ENCODE assay signal across 32 cellular contexts in the genomic region with DNA sequence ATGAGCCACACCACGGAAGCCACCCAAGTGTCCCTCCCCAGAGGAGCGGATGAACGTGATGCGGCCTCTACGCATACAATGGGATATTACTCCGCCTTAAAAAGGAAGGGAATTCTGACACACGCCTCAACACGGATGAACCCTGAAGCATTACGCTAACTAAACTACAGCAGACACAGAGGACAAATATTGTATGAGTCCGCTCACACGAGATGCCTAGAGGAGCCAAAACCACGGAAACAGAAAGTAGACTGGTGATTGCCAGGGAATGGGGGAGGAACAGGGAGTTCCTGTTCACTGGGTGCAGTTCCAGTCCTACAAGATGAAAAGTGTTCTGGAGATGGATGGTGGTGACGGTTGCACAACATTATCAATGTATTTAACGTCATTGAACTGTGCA. TPM values are rescaled to one million over a fixed set of nuclear protein-coding genes. Genes with fewer than 3 reads are reported as not detected.
A peak's percentile ranks its signal among the peaks of the same experiment; 100 is the strongest.
DNase-seq lines count a peak whose midpoint lies in the region; ATAC-seq and TF ChIP-seq lines count a peak whose summit lies in the region.
"Had no signal": no experiment of that assay in that cellular context is flagged by ENCODE, and none has a peak within 500 bp of the region (broad histone marks: within the 10 kb centered on the region; RNA-seq: fewer than 3 reads in every experiment).

No MANE protein-coding gene starts in this region.

- H3K4me3 ChIP-seq in AG10803 (ENCODE audit: low read length) (peak overlapping the region; percentile 40), prostate gland (no peak overlapping the region), heart left ventricle (no peak overlapping the region)
- H3K4me3 ChIP-seq: ascending aorta, gastrocnemius medialis, sigmoid colon had no signal

- H3K27ac ChIP-seq in foreskin keratinocyte = peak overlapping the region; percentile 77
- H3K27ac ChIP-seq in prostate gland = peak overlapping the region in 1 of 2 donors; percentile 11
- no peak overlapping the region for H3K27ac ChIP-seq in heart left ventricle
- H3K27ac ChIP-seq: ascending aorta, gastrocnemius medialis, neutrophil, sigmoid colon had no signal

- H3K36me3 ChIP-seq in prostate gland = no peaks in the 10 kb centered on the region
- H3K36me3 ChIP-seq in heart left ventricle = no peaks in the 10 kb centered on the region
- H3K36me3 ChIP-seq: ascending aorta, BE2C, gastrocnemius medialis, neutrophil, sigmoid colon had no signal

- no peak for TF ChIP-seq CTCF in AG10803 (conservative IDR thresholded peaks at IDR 0.05; ENCODE audit: low read length)
- TF ChIP-seq CTCF in foreskin keratinocyte (conservative IDR thresholded peaks at IDR 0.05) = no peak
- no peak for TF ChIP-seq CTCF in prostate gland (IDR thresholded peaks at IDR 0.05)
- no peak for TF ChIP-seq CTCF in heart left ventricle (IDR thresholded peaks at IDR 0.05)

- peaks cover 13% of the 10 kb centered on the region for H3K4me1 ChIP-seq in foreskin keratinocyte
- H3K4me1 ChIP-seq in prostate gland (replicated peaks) = no peaks in the 10 kb centered on the region
- H3K4me1 ChIP-seq in heart left ventricle = peaks cover 0 to 3% (median 0%) of the 10 kb centered on the region in 12 donors
- H3K4me1 ChIP-seq: ascending aorta, BE2C, sigmoid colon had no signal

- H3K9me3 ChIP-seq in prostate gland (no peaks in the 10 kb centered on the region), heart left ventricle (no peaks in the 10 kb centered on the region)
- H3K9me3 ChIP-seq: ascending aorta, BE2C, gastrocnemius medialis, neutrophil, sigmoid colon, SK-N-SH had no signal

- TF ChIP-seq POLR2A in prostate gland (IDR thresholded peaks at IDR 0.05) (no peak), heart left ventricle (IDR thresholded peaks at IDR 0.05) (no peak)

- intact Hi-C loops in prostate gland (cut with DNase I) = no loop called here
- intact Hi-C loops in heart left ventricle (cut with DNase I) = no loop called here

- H3K27me3 ChIP-seq in foreskin keratinocyte = no peaks in the 10 kb centered on the region
- no peaks in the 10 kb centered on the region for H3K27me3 ChIP-seq in prostate gland (replicated peaks; ENCODE audit: insufficient read depth)
- no peaks in the 10 kb centered on the region for H3K27me3 ChIP-seq in heart left ventricle
- H3K27me3 ChIP-seq: ascending aorta, BE2C, gastrocnemius medialis, neutrophil, sigmoid colon had no signal

- peak; percentile 41 for ATAC-seq in foreskin keratinocyte
- ATAC-seq in heart left ventricle = no peak
- ATAC-seq: activated CD4-positive, CD25-positive, alpha-beta regulatory T cell treated with anti-CD3 and anti-CD28 coated beads, Interleukin-2, amount 50 U/mL, for 24 hours; esophagus mucosa; gastrocnemius medialis; left colon had no signal

- peak; percentile 75 for DNase-seq in AG10803 (ENCODE audit: low read depth)
- peak; percentile 33 for DNase-seq in RPMI7951 (ENCODE audit: low read depth)
- DNase-seq in foreskin keratinocyte = peak; percentile 23 to 78
- peak; percentile 62 for DNase-seq in prostate gland (ENCODE audit: low spot score)
- no peak for DNase-seq in heart left ventricle
- no peak for DNase-seq in T1000 (lab: John Stamatoyannopoulos, UW)
- no peak for DNase-seq in hepatic stellate cell (ENCODE audit: low spot score)
- no peak for DNase-seq in SHP77 treated with DMSO at 0.1 percent for 48 hours (lab: John Stamatoyannopoulos, UW)
- DNase-seq: activated CD4-positive, alpha-beta T cell treated with anti-CD3 and anti-CD28 coated beads, Interleukin-2, amount 50 U/mL, for 4 hours; activated gamma-delta T cell treated with Interleukin-2 at 50 U/mL for 16 hours; activated T-cell treated with anti-CD3 and anti-CD28 coated beads, Interleukin-2, amount 50 U/mL, for 48 hours; BE2C; CD8-positive, alpha-beta memory T cell; cortex of kidney; gastrocnemius medialis; Kasumi-1; left colon; mesenchymal stem cell; MV-4-11; NCI-H1436; NCI-H2081 treated with DMSO at 0.1 percent for 48 hours; NCI-H226; NCI-H526 treated with DMSO at 0.1 percent for 48 hours; NK-92 treated with Interleukin-12 subunit alpha and Interleukin-12 subunit beta, amount 100 ng/mL, for 24 hours; sigmoid colon; SK-N-SH; stimulated activated CD4-positive, alpha-beta T cell treated with anti-CD3 and anti-CD28 coated beads, Interleukin-12 subunit alpha, Interleukin-12 subunit beta, amount 100 ng/mL, for 4 hours; stimulated activated CD4-positive, alpha-beta T cell treated with anti-CD3 and anti-CD28 coated beads, Interleukin-4, amount 100 ng/mL, for 4 hours had no signal

- WGBS in prostate gland = 66% methylated on average over 14 of the region's 14 CpGs
- 89 to 92% (median 91%) methylated on average over 14 of the region's 14 CpGs for WGBS in heart left ventricle, 4 donors

RNA-seq across cellular contexts. Expression of gene SRGAP3, which starts 32.7 kb away (rescaled TPM):
- 2.3 and 3.6 TPM in 2 replicates for total RNA-seq in RPMI7951 (2014; rRNA removed; shearing (Covaris generic))
- total RNA-seq in foreskin keratinocyte = 16.2 and 17.9 TPM in 2 replicates
- polyA plus RNA-seq in foreskin keratinocyte = 4.4 and 5.0 TPM in 2 replicates
- 10 to 100 TPM; 23.6 to 50.3 TPM for total RNA-seq in prostate gland
- total RNA-seq in heart left ventricle = 10 to 100 TPM in 3 of 9 donors, 1 to 10 TPM in 6; 3.1 to 16.8 (median 9.3) TPM
- polyA plus RNA-seq in heart left ventricle = 1 to 10 TPM; 1.4 to 5.5 TPM

Comparison
In these comparisons a context has a peak if more than half of its experiments do, and no peak if none do; other contexts are left out.
1. DNase-seq: peak in AG10803 (single experiment), RPMI7951 (single experiment), foreskin keratinocyte (2 of 2) and prostate gland (single experiment); none in heart left ventricle (0 of 5), T1000 (single experiment), hepatic stellate cell (single experiment) and SHP77 treated with DMSO at 0.1 percent for 48 hours (single experiment).